ENCODE assay signal across 26 cellular contexts in the genomic region with DNA sequence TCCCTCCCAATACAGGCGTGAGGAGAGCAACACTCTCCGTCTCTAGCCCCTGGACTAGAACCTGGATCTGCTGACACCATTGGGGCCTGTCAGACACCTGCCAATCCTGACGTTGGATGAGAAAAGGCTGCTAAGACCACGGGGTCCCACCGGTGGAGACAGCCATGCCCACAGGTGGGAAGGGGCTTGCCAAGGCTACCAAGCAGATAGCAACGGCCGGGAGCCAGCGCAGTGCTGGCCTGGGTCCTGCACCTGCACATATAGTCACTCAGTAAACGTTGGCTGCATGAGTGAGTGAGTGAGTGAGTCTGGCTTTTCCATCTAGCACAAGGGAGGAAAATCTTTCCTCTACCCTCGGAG.
"Had no signal": no experiment of that assay in that cellular context is flagged by ENCODE, and none has a peak within 500 bp of the region (broad histone marks: within the 10 kb centered on the region; RNA-seq: fewer than 3 reads in every experiment).

No MANE protein-coding gene starts in this region.

- H3K4me1 Mint-ChIP-seq: activated B cell treated with CpG ODN at 0.5 μM for 24 hours; activated CD4-positive, alpha-beta T cell treated with anti-CD3 and anti-CD28 coated beads for 36 hours; activated naive CD4-positive, alpha-beta T cell treated with anti-CD3 and anti-CD28 coated beads, Interleukin-2, amount 50 U/mL, for 24 hours; natural killer cell; T-helper 17 cell had no signal

- H3K4me3 Mint-ChIP-seq: activated B cell treated with CpG ODN at 0.5 μM for 24 hours; activated CD4-positive, alpha-beta T cell treated with anti-CD3 and anti-CD28 coated beads for 36 hours; activated naive CD4-positive, alpha-beta T cell treated with anti-CD3 and anti-CD28 coated beads, Interleukin-2, amount 50 U/mL, for 24 hours; brain; natural killer cell; T-helper 17 cell had no signal

- H3K27ac ChIP-seq: foreskin keratinocyte, left lung, neutrophil, sigmoid colon, testis had no signal

- H3K9me3 ChIP-seq: left lung, neutrophil, sigmoid colon, testis had no signal

- H3K27me3 Mint-ChIP-seq: activated naive CD4-positive, alpha-beta T cell treated with anti-CD3 and anti-CD28 coated beads, Interleukin-2, amount 50 U/mL, for 24 hours; brain had no signal

- H3K27ac Mint-ChIP-seq: activated B cell treated with CpG ODN at 0.5 μM for 24 hours; activated CD4-positive, alpha-beta T cell treated with anti-CD3 and anti-CD28 coated beads for 36 hours; activated naive CD4-positive, alpha-beta T cell treated with anti-CD3 and anti-CD28 coated beads, Interleukin-2, amount 50 U/mL, for 24 hours; natural killer cell; T-helper 17 cell had no signal

- H3K27me3 ChIP-seq: foreskin keratinocyte, testis had no signal

- ATAC-seq: activated CD4-positive, alpha-beta T cell treated with anti-CD3 and anti-CD28 coated beads for 36 hours; foreskin keratinocyte; natural killer cell; T-helper 17 cell had no signal

- H3K4me3 ChIP-seq: left lung, sigmoid colon, smooth muscle cell, testis had no signal

- H3K36me3 ChIP-seq: left lung, neutrophil, sigmoid colon had no signal

- H3K4me1 ChIP-seq: foreskin keratinocyte, left lung, sigmoid colon, testis had no signal

- H3K36me3 Mint-ChIP-seq: activated naive CD4-positive, alpha-beta T cell treated with anti-CD3 and anti-CD28 coated beads, Interleukin-2, amount 50 U/mL, for 24 hours; brain; natural killer cell had no signal

- DNase-seq: activated B cell treated with CpG ODN at 0.5 μM for 24 hours; activated CD4-positive, alpha-beta T cell treated with anti-CD3 and anti-CD28 coated beads for 36 hours; activated CD4-positive, alpha-beta T cell treated with anti-CD3 and anti-CD28 coated beads, Interleukin-2, amount 50 U/mL, for 4 hours; activated gamma-delta T cell treated with Interleukin-2 at 50 U/mL for 16 hours; activated T-cell treated with anti-CD3 and anti-CD28 coated beads for 4 hours; aorta; caudate nucleus; dermis blood vessel endothelial cell; effector CD8-positive, alpha-beta T cell; foreskin keratinocyte; mammary epithelial cell; midbrain; natural killer cell; sigmoid colon; stimulated activated CD4-positive, alpha-beta T cell treated with anti-CD3 and anti-CD28 coated beads, Interleukin-2, amount 100 ng/mL, for 48 hours; stimulated activated CD8-positive, alpha-beta memory T cell treated with anti-CD3 and anti-CD28 coated beads, Interleukin-4, amount 100 ng/mL, for 48 hours; stimulated activated naive CD4-positive, alpha-beta T cell; SW 1271; T-helper 17 cell; testis; trophoblast cell had no signal

- H3K9me3 Mint-ChIP-seq: activated B cell treated with CpG ODN at 0.5 μM for 24 hours; activated naive CD4-positive, alpha-beta T cell treated with anti-CD3 and anti-CD28 coated beads, Interleukin-2, amount 50 U/mL, for 24 hours; natural killer cell had no signal

- H3K4me2 ChIP-seq: smooth muscle cell had no signal
